Comparison of ENCODE assay signal across 8 cellular contexts in the genomic region with DNA sequence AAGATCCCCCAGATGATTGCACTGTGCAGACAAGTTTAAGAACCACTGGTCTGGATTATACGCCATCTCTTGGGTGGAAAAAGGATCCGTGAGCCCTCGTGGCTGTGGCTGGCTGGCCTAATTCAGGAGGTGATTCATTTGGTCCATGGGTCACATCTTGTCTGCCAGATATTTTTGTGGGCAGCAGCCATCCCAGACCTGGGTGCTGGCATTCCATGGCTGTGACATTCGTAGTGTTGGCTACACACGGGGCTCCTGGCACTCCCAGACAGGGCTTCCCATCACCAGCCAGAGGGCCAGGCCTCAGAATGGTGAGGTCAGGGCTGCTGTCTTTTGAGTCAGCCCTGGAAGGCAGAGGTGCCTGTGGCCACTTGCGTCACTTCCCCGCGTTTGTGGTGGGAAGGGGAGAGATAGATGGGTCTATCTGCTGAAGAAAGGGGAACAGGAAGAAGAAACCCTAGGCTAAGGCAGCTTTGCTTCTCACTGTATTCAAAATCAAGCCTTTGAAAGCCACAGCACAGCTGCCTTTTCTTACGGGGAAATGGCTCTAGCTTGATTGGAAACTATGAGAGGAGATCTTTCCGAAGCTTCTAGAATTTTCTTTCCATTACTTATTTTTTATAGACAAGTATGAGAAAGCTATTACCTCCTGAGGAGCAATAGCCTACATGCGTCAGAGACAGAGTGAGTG. TPM values are rescaled to one million over a fixed set of nuclear protein-coding genes. Genes with fewer than 3 reads are reported as not detected.
DNase-seq lines count a peak whose midpoint lies in the region; ATAC-seq lines count a peak whose summit lies in the region.

No MANE protein-coding gene starts in this region.

- H3K4me1 Mint-ChIP-seq in T-cell (peaks cover 90 to 98% (median 97%) of the 10 kb centered on the region in 3 donors), memory B cell (peaks cover 68% of the 10 kb centered on the region)
- peaks cover 90% of the 10 kb centered on the region for H3K4me1 Mint-ChIP-seq in stimulated activated memory B cell treated with anti-CD40 and anti-IgM and Interleukin-4, amounts not matched to agents 10 μg/mL and 1 μg/mL and 100 μg/mL, for 72 hours

- H3K36me3 Mint-ChIP-seq in T-cell (peaks cover 43% of the 10 kb centered on the region), memory B cell (peaks cover 20% of the 10 kb centered on the region)
- H3K36me3 Mint-ChIP-seq in stimulated activated memory B cell treated with anti-CD40 and anti-IgM and Interleukin-4, amounts not matched to agents 10 μg/mL and 1 μg/mL and 100 μg/mL, for 72 hours: peaks cover 52% of the 10 kb centered on the region

- CTCF ChIA-PET in T-cell (lab: Charles Lee): interaction anchor here (0.6 to 7.2 kb wide), 18 partner anchors 10 to 100 kb away, joined by 3 to 133 read pairs (median 5); a partner anchor contains a TSS

- POLR2A ChIA-PET in T-cell (lab: Charles Lee): interaction anchor here (0.7 to 2.1 kb wide), 10 partner anchors 9 to 54 kb away, joined by 3 to 14 read pairs (median 4); no protein-coding TSS in a partner anchor

- H3K9me3 Mint-ChIP-seq in T-cell: no peaks in the 10 kb centered on the region
- no peaks in the 10 kb centered on the region for H3K9me3 Mint-ChIP-seq in memory B cell
- no peaks in the 10 kb centered on the region for H3K9me3 Mint-ChIP-seq in stimulated activated memory B cell treated with anti-CD40 and anti-IgM and Interleukin-4, amounts not matched to agents 10 μg/mL and 1 μg/mL and 100 μg/mL, for 72 hours

- peak overlapping the region; percentile 97 to 99 for H3K27ac Mint-ChIP-seq in T-cell
- H3K27ac Mint-ChIP-seq in memory B cell: peak overlapping the region; percentile 96
- peak overlapping the region; percentile 100 for H3K27ac Mint-ChIP-seq in stimulated activated memory B cell treated with anti-CD40 and anti-IgM and Interleukin-4, amounts not matched to agents 10 μg/mL and 1 μg/mL and 100 μg/mL, for 72 hours

- ATAC-seq in GM18858 (IDR thresholded peaks at IDR 0.05; ENCODE audit: unreplicated experiment) (peak; percentile 81), HG03025 (IDR thresholded peaks at IDR 0.05; ENCODE audit: low FRiP score, unreplicated experiment) (peak; percentile 63), T-cell (replicated peaks in 1 of 4) (peak; percentile 56 to 71 (median 59)), memory B cell (ENCODE audit: low read depth) (peak; percentile 77)
- ATAC-seq in stimulated activated memory B cell treated with anti-CD40 and anti-IgM and Interleukin-4, amounts not matched to agents 10 μg/mL and 1 μg/mL and 100 μg/mL, for 72 hours: peak; percentile 95

- DNase-seq in T-cell (peak; percentile 52 to 92 (median 84)), memory B cell (ENCODE audit: low spot score in 2 of 2) (peak; percentile 74 to 81), COR-L47 (lab: John Stamatoyannopoulos, UW) (no peak), dedifferentiated amniotic fluid mesenchymal stem cell (ENCODE audit: extremely low spot score) (no peak)
- DNase-seq in activated naive CD8-positive, alpha-beta T cell treated with anti-CD3 and anti-CD28 coated beads, Interleukin-2, amount 50 U/mL, for 16 hours (ENCODE audit: low read depth, low spot score): peak; percentile 65

- no peaks in the 10 kb centered on the region for H3K27me3 Mint-ChIP-seq in T-cell
- H3K27me3 Mint-ChIP-seq in memory B cell: no peaks in the 10 kb centered on the region
- H3K27me3 Mint-ChIP-seq in stimulated activated memory B cell treated with anti-CD40 and anti-IgM and Interleukin-4, amounts not matched to agents 10 μg/mL and 1 μg/mL and 100 μg/mL, for 72 hours: no peaks in the 10 kb centered on the region

- H3K4me3 Mint-ChIP-seq in T-cell (peak overlapping the region; percentile 58 to 96 (median 59)), memory B cell (peak overlapping the region; percentile 67)
- H3K4me3 Mint-ChIP-seq in stimulated activated memory B cell treated with anti-CD40 and anti-IgM and Interleukin-4, amounts not matched to agents 10 μg/mL and 1 μg/mL and 100 μg/mL, for 72 hours: peak overlapping the region; percentile 70

RNA-seq across cellular contexts. Expression of a gene that starts 32.4 kb away (rescaled TPM):
- total RNA-seq in T-cell: 10 to 100 TPM; 48.0 to 56.7 (median 49.3) TPM

RNA-seq across cellular contexts. Expression of a gene that starts 55.4 kb away (rescaled TPM):
- 1 to 10 TPM in 4 of 5 donors, under 1 TPM in 1; 0.73 to 2.0 (median 1.6) TPM for total RNA-seq in T-cell

Comparison
In these comparisons a context has a peak if more than half of its experiments do, and no peak if none do; other contexts are left out.
1. DNase-seq: peak in T-cell (34 of 34), activated naive CD8-positive, alpha-beta T cell treated with anti-CD3 and anti-CD28 coated beads, Interleukin-2, amount 50 U/mL, for 16 hours (single experiment) and memory B cell (2 of 2); none in COR-L47 (single experiment) and dedifferentiated amniotic fluid mesenchymal stem cell (single experiment).
2. Peak in every context shown above with its lines, with median percentiles within 50 percentile points of each other: ATAC-seq, H3K27ac Mint-ChIP-seq and H3K4me3 Mint-ChIP-seq.